8 cellular contexts compared by ENCODE assay signal in the genomic region with DNA sequence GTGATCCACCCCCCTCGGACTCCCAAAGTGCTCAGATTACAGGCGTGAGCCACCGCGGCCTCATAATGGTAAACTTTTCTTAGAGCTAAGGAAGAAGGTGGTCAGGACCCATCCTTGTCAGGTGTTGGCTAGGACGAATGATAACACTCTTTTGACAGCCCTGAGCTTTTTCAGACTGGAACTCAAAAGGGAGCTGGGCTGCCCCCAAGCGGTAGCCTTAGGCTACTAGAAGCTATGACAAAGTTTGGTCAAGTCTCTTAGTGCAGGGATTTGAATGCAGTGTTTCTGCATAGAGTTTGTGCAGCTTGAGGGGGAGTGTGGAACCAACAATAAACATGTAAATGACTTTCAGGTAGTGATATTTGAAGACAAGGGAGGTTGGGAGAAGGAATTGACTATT. TPM values are rescaled to one million over a fixed set of nuclear protein-coding genes. Genes with fewer than 3 reads are reported as not detected.
DNase-seq lines count a peak whose midpoint lies in the region; ATAC-seq and TF ChIP-seq lines count a peak whose summit lies in the region.

No MANE protein-coding gene starts in this region.

- no peaks in the 10 kb centered on the region for H3K27me3 ChIP-seq in upper lobe of right lung

- POLR2A ChIA-PET in HEK293 (lab: Yijun Ruan, JAX), result interaction anchor here (0.7 to 2.1 kb wide), 5 partner anchors 17 to 133 kb away, joined by 3 to 22 read pairs (median 4); a partner anchor contains a TSS

- CTCF ChIA-PET in HEK293 (lab: Yijun Ruan, JAX), result interaction anchor here (0.6 to 6.4 kb wide), 46 partner anchors 9 to 1489 kb away, joined by 3 to 131 read pairs (median 4); a partner anchor contains a TSS

- TF ChIP-seq CTCF in HEK293 (tag by site-specific recombination; IDR thresholded peaks at IDR 0.05) (peak; percentile 46; the same call in 1 of the 2 replicates), upper lobe of right lung (IDR thresholded peaks at IDR 0.05) (peak; percentile 53)

- DNase-seq in COLO668 (lab: John Stamatoyannopoulos, UW; ENCODE audit: unreplicated experiment) (peak; percentile 42), RPMI8226 (peak; percentile 58), amniotic stem cell (lab: John Stamatoyannopoulos, UW) (peak; percentile 0), kidney tubule cell (ENCODE audit: low spot score) (peak; percentile 50), upper lobe of right lung (peak; percentile 55), middle frontal gyrus (ENCODE audit: extremely low spot score, low spot score) (no peak)

- H3K4me1 ChIP-seq in HEK293 (ENCODE audit: control insufficient read depth, insufficient read depth, low read length) (no peaks in the 10 kb centered on the region; the same call in 1 of the 2 replicates), upper lobe of right lung (no peaks in the 10 kb centered on the region)

- H3K9me3 ChIP-seq in HEK293 (ENCODE audit: control insufficient read depth, insufficient read depth, low read depth, low read length) (no peaks in the 10 kb centered on the region), upper lobe of right lung (no peaks in the 10 kb centered on the region)

- H3K27ac ChIP-seq in HEK293 (ENCODE audit: extremely low read depth, low read depth, low read length) (no peak overlapping the region), upper lobe of right lung (no peak overlapping the region)

- intact Hi-C loops in upper lobe of right lung (cut with DNase I), result no loop called here

- H3K4me3 ChIP-seq in HEK293 (ENCODE audit: low read depth, low read length) (no peak overlapping the region), upper lobe of right lung (no peak overlapping the region)

- peak; percentile 65 for ATAC-seq in upper lobe of right lung
- no peak for ATAC-seq in GM19397 (IDR thresholded peaks at IDR 0.05; ENCODE audit: unreplicated experiment)

- no peaks in the 10 kb centered on the region; a peak in 1 of 3 replicates for H3K36me3 ChIP-seq in HEK293 (ENCODE audit: control insufficient read depth in 2 of 2, insufficient read depth in 1 of 2, low read length in 2 of 2)
- H3K36me3 ChIP-seq in upper lobe of right lung, result no peaks in the 10 kb centered on the region

TF ChIP-seq in HEK293, 187 proteins besides CTCF, POLR2A, EP300 and RAD21:
- TF ChIP-seq ZNF654 (tag by site-specific recombination; IDR thresholded peaks at IDR 0.05; ENCODE audit: low read depth) (peak; percentile 61), ZSCAN30 (tag by site-specific recombination; IDR thresholded peaks at IDR 0.05) (0 out of 2 replicates have a peak, but pooled peaks have one; percentile 12), ZEB2 (tag by site-specific recombination; IDR thresholded peaks at IDR 0.05) (0 out of 2 replicates have a peak, but pooled peaks have one; percentile 27), ZNF501 (tag by site-specific recombination; IDR thresholded peaks at IDR 0.05) (0 out of 2 replicates have a peak, but pooled peaks have one; percentile 24)
- TF ChIP-seq, protein P1, sequence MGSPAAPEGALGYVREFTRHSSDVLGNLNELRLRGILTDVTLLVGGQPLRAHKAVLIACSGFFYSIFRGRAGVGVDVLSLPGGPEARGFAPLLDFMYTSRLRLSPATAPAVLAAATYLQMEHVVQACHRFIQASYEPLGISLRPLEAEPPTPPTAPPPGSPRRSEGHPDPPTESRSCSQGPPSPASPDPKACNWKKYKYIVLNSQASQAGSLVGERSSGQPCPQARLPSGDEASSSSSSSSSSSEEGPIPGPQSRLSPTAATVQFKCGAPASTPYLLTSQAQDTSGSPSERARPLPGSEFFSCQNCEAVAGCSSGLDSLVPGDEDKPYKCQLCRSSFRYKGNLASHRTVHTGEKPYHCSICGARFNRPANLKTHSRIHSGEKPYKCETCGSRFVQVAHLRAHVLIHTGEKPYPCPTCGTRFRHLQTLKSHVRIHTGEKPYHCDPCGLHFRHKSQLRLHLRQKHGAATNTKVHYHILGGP (tag by site-specific recombination; IDR thresholded peaks at IDR 0.05), result no peak
TF ChIP-seq in HEK293: peak in this region for 4.

RNA-seq across cellular contexts. Expression of a gene that starts 11.8 kb away (rescaled TPM):
- 46.7 TPM for total RNA-seq in upper lobe of right lung

RNA-seq across cellular contexts. Expression of a gene that starts 23.3 kb away (rescaled TPM):
- 0.87 TPM for total RNA-seq in upper lobe of right lung

RNA-seq across cellular contexts. Expression of a gene that starts 23.5 kb away (rescaled TPM):
- 51.8 TPM for total RNA-seq in upper lobe of right lung
